In genomic region chr2:120651818-120652217, GRCh38 we compare ENCODE assay signal across 33 cellular contexts.
"Had no signal": no experiment of that assay in that cellular context is flagged by ENCODE, and none has a peak within 500 bp of the region (broad histone marks: within the 10 kb centered on the region; RNA-seq: fewer than 3 reads in every experiment).

No MANE protein-coding gene starts in this region.

- H3K4me3 Mint-ChIP-seq: natural killer cell treated with Interleukin-12 subunit alpha and Interleukin-12 subunit beta and Interleukin-15 and Interleukin-18, amount 100 ng/mL, for 72 hours; nephron progenitor cell; neural crest cell; stimulated activated memory B cell treated with anti-CD40 and anti-IgM and Interleukin-4, amounts not matched to agents 10 μg/mL and 1 μg/mL and 100 μg/mL, for 72 hours; stimulated activated naive CD8-positive, alpha-beta T cell treated with anti-CD3 and anti-CD28 coated beads, Interleukin-15, amount 100 ng/mL, for 72 hours; type B pancreatic cell had no signal

- ATAC-seq: naive thymus-derived CD8-positive, alpha-beta T cell; natural killer cell treated with Interleukin-12 subunit alpha and Interleukin-12 subunit beta and Interleukin-15 and Interleukin-18, amount 100 ng/mL, for 72 hours; psoas muscle; right cardiac atrium; sciatic nerve; stimulated activated memory B cell treated with anti-CD40 and anti-IgM and Interleukin-4, amounts not matched to agents 10 μg/mL and 1 μg/mL and 100 μg/mL, for 72 hours; stimulated activated naive CD8-positive, alpha-beta T cell treated with anti-CD3 and anti-CD28 coated beads, Interleukin-15, amount 100 ng/mL, for 72 hours; stimulated activated naive CD8-positive, alpha-beta T cell treated with anti-CD3 and anti-CD28 coated beads, Interleukin-15, Interleukin-2, amounts not matched to agents 100 U/mL and 50 U/mL, for 24 hours; upper lobe of right lung had no signal

- H3K79me2 ChIP-seq: parathyroid adenoma had no signal

- H3K27me3 ChIP-seq: ovary, testis, upper lobe of right lung, uterus had no signal

- H3K27ac ChIP-seq: neutrophil, ovary, parathyroid adenoma, psoas muscle, skin epidermis, spleen, suprapubic skin, testis, tibial artery, transverse colon, upper lobe of right lung, uterus had no signal

- H2AFZ ChIP-seq: parathyroid adenoma had no signal

- DNase-seq: naive thymus-derived CD8-positive, alpha-beta T cell; nephron progenitor cell; nucleus accumbens; ovary; posterior cingulate gyrus; psoas muscle; right cardiac atrium; spleen; stimulated activated CD4-positive, alpha-beta T cell treated with anti-CD3 and anti-CD28 coated beads, Interleukin-12 subunit alpha, Interleukin-12 subunit beta, amount 100 ng/mL, for 4 hours; stimulated activated CD4-positive, alpha-beta T cell treated with anti-CD3 and anti-CD28 coated beads, Interleukin-1b, Interleukin-23, amount 100 ng/mL, for 48 hours; stimulated activated CD4-positive, alpha-beta T cell treated with anti-CD3 and anti-CD28 coated beads, Interleukin-4, amount 100 ng/mL, for 1 hour; stimulated activated CD4-positive, alpha-beta T cell treated with anti-CD3 and anti-CD28 coated beads, Interleukin-4, amount 100 ng/mL, for 4 hours; stimulated activated CD8-positive, alpha-beta memory T cell treated with anti-CD3 and anti-CD28 coated beads, Interleukin-4, amount 100 ng/mL, for 48 hours; stimulated activated naive CD4-positive, alpha-beta T cell; stimulated activated naive CD8-positive, alpha-beta T cell treated with anti-CD3 and anti-CD28 coated beads, Interleukin-15, amount 100 ng/mL, for 72 hours; stimulated activated naive CD8-positive, alpha-beta T cell treated with anti-CD3 and anti-CD28 coated beads, Interleukin-15, Interleukin-2, amounts not matched to agents 100 U/mL and 50 U/mL, for 24 hours; substantia nigra; testis; tibial artery; transverse colon; upper lobe of right lung; uterus had no signal

- H3K36me3 Mint-ChIP-seq: stimulated activated memory B cell treated with anti-CD40 and anti-IgM and Interleukin-4, amounts not matched to agents 10 μg/mL and 1 μg/mL and 100 μg/mL, for 72 hours had no signal

- H3K9ac ChIP-seq: parathyroid adenoma had no signal

- H3K36me3 ChIP-seq: neutrophil, ovary, spleen, suprapubic skin, tibial artery, transverse colon, upper lobe of right lung, uterus had no signal

- H3K4me1 Mint-ChIP-seq: naive thymus-derived CD8-positive, alpha-beta T cell; neural crest cell; stimulated activated memory B cell treated with anti-CD40 and anti-IgM and Interleukin-4, amounts not matched to agents 10 μg/mL and 1 μg/mL and 100 μg/mL, for 72 hours; stimulated activated naive CD8-positive, alpha-beta T cell treated with anti-CD3 and anti-CD28 coated beads, Interleukin-15, amount 100 ng/mL, for 72 hours had no signal

- H3K27ac Mint-ChIP-seq: naive thymus-derived CD8-positive, alpha-beta T cell; natural killer cell treated with Interleukin-12 subunit alpha and Interleukin-12 subunit beta and Interleukin-15 and Interleukin-18, amount 100 ng/mL, for 72 hours; nephron progenitor cell; progenitor cell of endocrine pancreas; stimulated activated memory B cell treated with anti-CD40 and anti-IgM and Interleukin-4, amounts not matched to agents 10 μg/mL and 1 μg/mL and 100 μg/mL, for 72 hours; stimulated activated naive CD8-positive, alpha-beta T cell treated with anti-CD3 and anti-CD28 coated beads, Interleukin-15, amount 100 ng/mL, for 72 hours; type B pancreatic cell had no signal

- H3K4me3 ChIP-seq: ovary, psoas muscle, skin epidermis, smooth muscle cell, spleen, suprapubic skin, testis, tibial artery, transverse colon, upper lobe of right lung, uterus had no signal

- H3K4me1 ChIP-seq: parathyroid adenoma, psoas muscle, spleen, upper lobe of right lung, uterus had no signal

- H3K4me2 ChIP-seq: smooth muscle cell had no signal

- H3K9me3 ChIP-seq: neutrophil, ovary, testis had no signal
